11 cellular contexts compared by ENCODE assay signal in the genomic region with DNA sequence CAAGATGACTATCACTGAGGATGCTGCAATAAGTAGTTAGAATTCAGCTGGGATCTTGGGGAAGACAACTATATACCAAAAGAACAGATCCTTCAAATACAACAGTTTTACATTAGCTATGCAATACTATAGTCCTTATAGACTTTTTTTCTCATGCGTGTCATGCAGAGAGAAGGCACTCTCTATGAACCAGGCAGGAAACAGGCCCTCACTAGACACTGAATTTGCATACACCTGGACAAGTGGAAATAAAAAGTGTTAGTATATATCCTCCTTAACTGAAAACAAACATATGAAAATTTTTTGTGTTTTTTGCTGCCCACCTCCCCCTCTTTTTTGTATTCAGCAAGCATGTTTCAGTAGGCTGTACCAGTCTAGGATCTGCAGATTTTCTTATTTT. TPM values are rescaled to one million over a fixed set of nuclear protein-coding genes. Genes with fewer than 3 reads are reported as not detected.
DNase-seq lines count a peak whose midpoint lies in the region; ATAC-seq and TF ChIP-seq lines count a peak whose summit lies in the region.
"Had no signal": no experiment of that assay in that cellular context is flagged by ENCODE, and none has a peak within 500 bp of the region (broad histone marks: within the 10 kb centered on the region; RNA-seq: fewer than 3 reads in every experiment).

No MANE protein-coding gene starts in this region.

- H3K27me3 ChIP-seq in GM06990 (replicated peaks; ENCODE audit: control insufficient read depth, insufficient read depth, low read length) (no peaks in the 10 kb centered on the region), ovary (no peaks in the 10 kb centered on the region), tibial artery (no peaks in the 10 kb centered on the region)

- TF ChIP-seq CTCF in GM06990 (IDR thresholded peaks at IDR 0.05; ENCODE audit: insufficient read depth, low read length, poor library complexity, severe bottlenecking) (no peak), coronary artery (IDR thresholded peaks at IDR 0.05) (no peak), ovary (IDR thresholded peaks at IDR 0.05) (no peak), tibial artery (IDR thresholded peaks at IDR 0.05) (no peak), nephron progenitor cell (IDR thresholded peaks at IDR 0.05) (no peak)

- TF ChIP-seq POLR2A in ovary (IDR thresholded peaks at IDR 0.05): no peak

- H3K9me3 ChIP-seq in ovary: no peaks in the 10 kb centered on the region
- H3K9me3 ChIP-seq in tibial artery: no peaks in the 10 kb centered on the region
- H3K9me3 ChIP-seq: Caco-2 had no signal

- H3K4me1 Mint-ChIP-seq in nephron progenitor cell: peaks cover 7% of the 10 kb centered on the region

- TF ChIP-seq EP300 in ovary (IDR thresholded peaks at IDR 0.05): no peak

- H3K9me3 Mint-ChIP-seq in nephron progenitor cell: no peaks in the 10 kb centered on the region
- H3K9me3 Mint-ChIP-seq: stimulated activated naive CD8-positive, alpha-beta T cell treated with anti-CD3 and anti-CD28 coated beads, Interleukin-15, amount 100 ng/mL, for 72 hours had no signal

- DNase-seq in GM06990 (ENCODE audit: extremely low read depth, insufficient read length) (peak; percentile 15), NCI-H2107 treated with DMSO at 0.1 percent for 48 hours (lab: John Stamatoyannopoulos, UW; ENCODE audit: unreplicated experiment) (peak; percentile 42), coronary artery (ENCODE audit: low spot score) (no peak), ovary (no peak), tibial artery (no peak), nephron progenitor cell (no peak)
- DNase-seq: Caco-2; stimulated activated naive CD8-positive, alpha-beta T cell treated with anti-CD3 and anti-CD28 coated beads, Interleukin-15, amount 100 ng/mL, for 72 hours had no signal

- H3K27me3 Mint-ChIP-seq in nephron progenitor cell (ENCODE audit: low read depth, poor library complexity): no peaks in the 10 kb centered on the region
- H3K27me3 Mint-ChIP-seq: stimulated activated naive CD8-positive, alpha-beta T cell treated with anti-CD3 and anti-CD28 coated beads, Interleukin-15, amount 100 ng/mL, for 72 hours had no signal

- H3K36me3 ChIP-seq in GM06990 (ENCODE audit: control insufficient read depth, insufficient read depth, low read length): peaks cover 4% of the 10 kb centered on the region
- no peaks in the 10 kb centered on the region for H3K36me3 ChIP-seq in ovary
- H3K36me3 ChIP-seq in tibial artery: peaks cover 44 to 69% (median 55%) of the 10 kb centered on the region in 3 donors

- H3K36me3 Mint-ChIP-seq in nephron progenitor cell (ENCODE audit: low read depth): peaks cover 77% of the 10 kb centered on the region

- no peak overlapping the region for H3K27ac Mint-ChIP-seq in nephron progenitor cell
- H3K27ac Mint-ChIP-seq: stimulated activated naive CD8-positive, alpha-beta T cell treated with anti-CD3 and anti-CD28 coated beads, Interleukin-15, amount 100 ng/mL, for 72 hours had no signal

- WGBS in ovary, 3 donors: 92 to 98% (median 94%) methylated on average over 1 of the region's 1 CpG

- H3K4me3 ChIP-seq in GM06990 (replicated peaks; ENCODE audit: low read depth, low read length): no peak overlapping the region
- H3K4me3 ChIP-seq in coronary artery: no peak overlapping the region
- no peak overlapping the region for H3K4me3 ChIP-seq in ovary
- H3K4me3 ChIP-seq in tibial artery: no peak overlapping the region
- H3K4me3 ChIP-seq: smooth muscle cell had no signal

- H3K27ac ChIP-seq in coronary artery (no peak overlapping the region), ovary (no peak overlapping the region), tibial artery (no peak overlapping the region)

- ATAC-seq in GM19455 (IDR thresholded peaks at IDR 0.05; ENCODE audit: unreplicated experiment) (peak; percentile 98), HG02973 (IDR thresholded peaks at IDR 0.05; ENCODE audit: unreplicated experiment) (peak; percentile 98)
- ATAC-seq: stimulated activated naive CD8-positive, alpha-beta T cell treated with anti-CD3 and anti-CD28 coated beads, Interleukin-15, amount 100 ng/mL, for 72 hours had no signal

- intact Hi-C loops in ovary (cut with DNase I) (no loop called here), tibial artery (cut with DNase I; ENCODE audit: low total_unique reads) (no loop called here)

- no peak overlapping the region for H3K4me3 Mint-ChIP-seq in nephron progenitor cell
- H3K4me3 Mint-ChIP-seq: stimulated activated naive CD8-positive, alpha-beta T cell treated with anti-CD3 and anti-CD28 coated beads, Interleukin-15, amount 100 ng/mL, for 72 hours had no signal

- H3K4me1 ChIP-seq in ovary (ENCODE audit: insufficient read depth) (no peaks in the 10 kb centered on the region), tibial artery (no peaks in the 10 kb centered on the region)
- H3K4me1 ChIP-seq: Caco-2 had no signal

RNA-seq across cellular contexts. Expression of gene TMCO1, which starts 29.9 kb away (rescaled TPM):
- 10 to 100 TPM; 38.5 to 77.7 (median 58.5) TPM for total RNA-seq in ovary
- 100 to 1,000 TPM in 1 of 2 donors, 10 to 100 TPM in 1; 60.5 to 142 TPM for polyA plus RNA-seq in ovary

RNA-seq across cellular contexts. Expression of gene ALDH9A1, which starts 40.4 kb away (rescaled TPM):
- total RNA-seq in ovary: 10 to 100 TPM; 38.7 to 75.3 (median 64.2) TPM
- 100 to 1,000 TPM in 1 of 2 donors, 10 to 100 TPM in 1; 55.5 to 174 TPM for polyA plus RNA-seq in ovary

Comparison
In these comparisons a context has a peak if more than half of its experiments do, and no peak if none do; other contexts are left out.
1. DNase-seq: peak in GM06990 (single experiment) and NCI-H2107 treated with DMSO at 0.1 percent for 48 hours (single experiment); none in coronary artery (single experiment), ovary (0 of 5), tibial artery (0 of 2) and nephron progenitor cell (single experiment).